In the genomic region with DNA sequence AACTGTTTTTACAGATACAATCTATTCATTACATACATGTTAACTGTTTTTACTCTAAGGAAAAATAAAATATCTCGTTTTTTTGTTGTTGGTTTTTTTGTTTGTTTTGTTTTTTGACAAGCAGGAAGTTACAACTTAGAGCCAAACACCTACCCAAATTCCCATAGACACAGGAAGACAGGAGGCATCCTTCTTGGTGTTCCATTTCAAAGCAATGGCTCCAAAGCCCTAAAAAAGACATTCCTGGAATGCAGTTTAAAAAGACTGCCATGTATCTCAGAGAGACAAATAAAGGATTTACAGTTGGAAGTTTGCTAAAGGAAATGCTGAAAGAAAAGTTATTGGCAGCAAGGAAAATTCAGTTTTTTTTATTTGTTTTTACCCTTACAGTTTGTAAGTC, we compare ENCODE assay signal across 24 cellular contexts.
"Had no signal": no experiment of that assay in that cellular context is flagged by ENCODE, and none has a peak within 500 bp of the region (broad histone marks: within the 10 kb centered on the region; RNA-seq: fewer than 3 reads in every experiment).

No MANE protein-coding gene starts in this region.

- H3K27me3 ChIP-seq: ovary, right atrium auricular region, right lobe of liver, testis, thyroid gland, transverse colon, upper lobe of left lung, vagina had no signal

- H3K4me1 ChIP-seq: left ventricle myocardium inferior, right atrium auricular region, right lobe of liver, testis, thyroid gland, transverse colon, upper lobe of left lung, vagina had no signal

- H3K4me2 ChIP-seq: smooth muscle cell had no signal

- H3K9me3 ChIP-seq: left ventricle myocardium inferior, ovary, right atrium auricular region, right lobe of liver, testis, thyroid gland, transverse colon, upper lobe of left lung, vagina had no signal

- DNase-seq: hippocampal formation; islet precursor cell; left ventricle myocardium inferior; naive B cell; natural killer cell; nephron progenitor cell; ovary; right lobe of liver; stimulated activated CD4-positive, alpha-beta T cell treated with anti-CD3 and anti-CD28 coated beads, Interleukin-1b, Interleukin-23, amount 100 ng/mL, for 48 hours; stimulated activated CD4-positive, alpha-beta T cell treated with anti-CD3 and anti-CD28 coated beads, Interleukin-2, amount 100 ng/mL, for 48 hours; stimulated activated CD4-positive, alpha-beta T cell treated with anti-CD3 and anti-CD28 coated beads, Interleukin-4, amount 100 ng/mL, for 4 hours; stimulated activated CD8-positive, alpha-beta memory T cell treated with anti-CD3 and anti-CD28 coated beads, Interleukin-4, amount 100 ng/mL, for 48 hours; stimulated activated naive CD4-positive, alpha-beta T cell treated with Interleukin-2 at 50 U/mL for 16 hours; stimulated activated naive CD8-positive, alpha-beta T cell treated with anti-CD3 and anti-CD28 coated beads, Interleukin-15, amount 100 ng/mL, for 72 hours; testis; thyroid gland; transverse colon; upper lobe of left lung had no signal

- H3K4me1 Mint-ChIP-seq: memory B cell; naive B cell; natural killer cell; stimulated activated memory B cell treated with anti-CD40 and anti-IgM and Interleukin-4, amounts not matched to agents 10 μg/mL and 1 μg/mL and 100 μg/mL, for 72 hours; stimulated activated naive CD8-positive, alpha-beta T cell treated with anti-CD3 and anti-CD28 coated beads, Interleukin-15, amount 100 ng/mL, for 72 hours had no signal

- H3K27ac Mint-ChIP-seq: memory B cell; natural killer cell; nephron progenitor cell; progenitor cell of endocrine pancreas; stimulated activated memory B cell treated with anti-CD40 and anti-IgM and Interleukin-4, amounts not matched to agents 10 μg/mL and 1 μg/mL and 100 μg/mL, for 72 hours had no signal

- H3K27ac ChIP-seq: left ventricle myocardium inferior, ovary, right atrium auricular region, right lobe of liver, testis, thyroid gland, transverse colon, upper lobe of left lung, vagina had no signal

- H3K4me3 Mint-ChIP-seq: memory B cell; naive B cell; natural killer cell; nephron progenitor cell; stimulated activated memory B cell treated with anti-CD40 and anti-IgM and Interleukin-4, amounts not matched to agents 10 μg/mL and 1 μg/mL and 100 μg/mL, for 72 hours; stimulated activated naive CD8-positive, alpha-beta T cell treated with anti-CD3 and anti-CD28 coated beads, Interleukin-15, amount 100 ng/mL, for 72 hours had no signal

- H3K4me3 ChIP-seq: left ventricle myocardium inferior, ovary, right atrium auricular region, right lobe of liver, smooth muscle cell, testis, thyroid gland, transverse colon, upper lobe of left lung, vagina had no signal

- H3K36me3 ChIP-seq: ovary, thyroid gland had no signal

- ATAC-seq: natural killer cell; right lobe of liver; stimulated activated memory B cell treated with anti-CD40 and anti-IgM and Interleukin-4, amounts not matched to agents 10 μg/mL and 1 μg/mL and 100 μg/mL, for 72 hours; stimulated activated naive CD8-positive, alpha-beta T cell treated with anti-CD3 and anti-CD28 coated beads, Interleukin-15, amount 100 ng/mL, for 72 hours had no signal

- H3K27me3 Mint-ChIP-seq: memory B cell; naive B cell; progenitor cell of endocrine pancreas; stimulated activated memory B cell treated with anti-CD40 and anti-IgM and Interleukin-4, amounts not matched to agents 10 μg/mL and 1 μg/mL and 100 μg/mL, for 72 hours; stimulated activated naive CD8-positive, alpha-beta T cell treated with anti-CD3 and anti-CD28 coated beads, Interleukin-15, amount 100 ng/mL, for 72 hours had no signal

- H3K9me3 Mint-ChIP-seq: memory B cell; naive B cell; natural killer cell; nephron progenitor cell; stimulated activated memory B cell treated with anti-CD40 and anti-IgM and Interleukin-4, amounts not matched to agents 10 μg/mL and 1 μg/mL and 100 μg/mL, for 72 hours; stimulated activated naive CD8-positive, alpha-beta T cell treated with anti-CD3 and anti-CD28 coated beads, Interleukin-15, amount 100 ng/mL, for 72 hours had no signal
